Comparison of ENCODE assay signal across 8 cellular contexts in the genomic region with DNA sequence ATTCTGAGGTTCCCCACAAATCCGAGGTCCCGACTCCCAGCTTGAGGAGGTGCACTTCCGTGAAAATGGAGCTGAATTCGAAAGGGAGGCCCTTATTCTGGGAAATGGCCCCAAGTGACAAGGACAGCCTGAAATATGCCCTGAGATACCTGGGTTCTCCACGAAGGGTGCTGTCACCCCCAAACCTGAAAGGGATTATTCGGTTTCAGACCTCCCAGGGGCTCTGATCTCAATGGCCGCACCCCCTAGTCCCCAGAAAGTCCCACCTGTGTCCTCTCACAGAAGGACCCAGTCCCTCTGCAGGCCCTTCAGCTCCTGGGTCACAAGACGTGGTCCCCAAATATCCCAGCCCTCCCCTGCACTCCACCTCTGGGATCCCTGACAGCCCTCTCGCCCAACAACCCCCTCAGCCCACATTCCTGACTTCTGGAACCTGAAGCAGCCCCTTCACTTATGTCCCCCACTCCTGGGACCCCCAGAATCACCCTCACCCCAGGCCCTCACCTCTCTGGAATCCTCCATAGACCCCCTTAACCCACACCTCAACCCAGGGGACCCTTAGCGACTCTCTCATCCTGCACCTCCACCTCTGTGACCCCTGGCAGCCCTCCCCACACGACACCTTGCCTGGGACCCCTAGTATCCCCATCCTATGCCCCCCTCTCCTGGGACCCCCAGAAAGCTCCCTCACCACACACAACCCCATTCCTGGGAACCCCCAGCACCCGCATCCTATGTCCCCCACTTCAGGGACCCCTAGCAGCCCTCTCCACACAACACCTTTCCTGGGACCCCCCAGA. TPM values are rescaled to one million over a fixed set of nuclear protein-coding genes. Genes with fewer than 3 reads are reported as not detected.
DNase-seq lines count a peak whose midpoint lies in the region; ATAC-seq lines count a peak whose summit lies in the region.

No MANE protein-coding gene starts in this region.

- no peak for ATAC-seq in GM19463 (IDR thresholded peaks at IDR 0.05; ENCODE audit: unreplicated experiment)

- peak overlapping the region; percentile 96 for H3K27ac ChIP-seq in substantia nigra (ENCODE audit: low read depth, low read length, poor library complexity, severe bottlenecking)

- H3K36me3 Mint-ChIP-seq in T-helper 1 cell treated with Interleukin-12 subunit alpha and Interleukin-12 subunit beta and Interleukin-4 antibody, amounts not matched to agents 30 μg/mL and 1 μg/mL, for 36 hours (ENCODE audit: low read depth), result no peaks in the 10 kb centered on the region
- no peaks in the 10 kb centered on the region for H3K36me3 Mint-ChIP-seq in immature natural killer cell

- DNase-seq in T-helper 1 cell, result no peak
- DNase-seq in activated T-helper 9 cell treated with anti-CD3 and anti-CD28 coated beads, Interleukin-2, amount 50 U/mL, for 16 hours (ENCODE audit: low read depth), result peak; percentile 2
- DNase-seq in immature natural killer cell, result no peak
- peak in 3 of 49 donors; percentile 4 to 24 (median 20) for DNase-seq in substantia nigra (lab: John Stamatoyannopoulos, UW)
- DNase-seq in NCI-H345 treated with DMSO at 0.1 percent for 48 hours (lab: John Stamatoyannopoulos, UW; ENCODE audit: unreplicated experiment), result no peak
- DNase-seq in effector CD8-positive, alpha-beta T cell (lab: John Stamatoyannopoulos, UW), result no peak

- peak overlapping the region; percentile 79 for H3K4me3 Mint-ChIP-seq in T-helper 1 cell treated with Interleukin-12 subunit alpha and Interleukin-12 subunit beta and Interleukin-4 antibody, amounts not matched to agents 30 μg/mL and 1 μg/mL, for 36 hours
- peak overlapping the region; percentile 88 to 94 (median 90) for H3K4me3 Mint-ChIP-seq in immature natural killer cell

- peak overlapping the region; percentile 92 for H3K27ac Mint-ChIP-seq in T-helper 1 cell treated with Interleukin-12 subunit alpha and Interleukin-12 subunit beta and Interleukin-4 antibody, amounts not matched to agents 30 μg/mL and 1 μg/mL, for 36 hours
- H3K27ac Mint-ChIP-seq in immature natural killer cell, result peak overlapping the region; percentile 81 to 96 (median 92)

- H3K4me1 Mint-ChIP-seq in T-helper 1 cell treated with Interleukin-12 subunit alpha and Interleukin-12 subunit beta and Interleukin-4 antibody, amounts not matched to agents 30 μg/mL and 1 μg/mL, for 36 hours (ENCODE audit: low read depth), result peaks cover 20% of the 10 kb centered on the region
- peaks cover 12 to 18% of the 10 kb centered on the region in 2 donors for H3K4me1 Mint-ChIP-seq in immature natural killer cell

- no peaks in the 10 kb centered on the region for H3K9me3 Mint-ChIP-seq in T-helper 1 cell treated with Interleukin-12 subunit alpha and Interleukin-12 subunit beta and Interleukin-4 antibody, amounts not matched to agents 30 μg/mL and 1 μg/mL, for 36 hours
- no peaks in the 10 kb centered on the region for H3K9me3 Mint-ChIP-seq in immature natural killer cell

- H3K27me3 Mint-ChIP-seq in T-helper 1 cell treated with Interleukin-12 subunit alpha and Interleukin-12 subunit beta and Interleukin-4 antibody, amounts not matched to agents 30 μg/mL and 1 μg/mL, for 36 hours (ENCODE audit: low read depth), result peaks cover 4% of the 10 kb centered on the region
- H3K27me3 Mint-ChIP-seq in immature natural killer cell (ENCODE audit: low read depth in 3 of 3), result peaks cover 5 to 11% (median 8%) of the 10 kb centered on the region in 3 donors

RNA-seq across cellular contexts. Expression of gene SYNGR4, which starts 0.6 kb away (rescaled TPM):
- polyA plus RNA-seq in immature natural killer cell, result not detected

RNA-seq across cellular contexts. Expression of gene TMEM143, which starts 1.0 kb away (rescaled TPM):
- 1 to 10 TPM; 2.8 to 6.3 (median 3.1) TPM for polyA plus RNA-seq in immature natural killer cell

RNA-seq across cellular contexts. Expression of gene KDELR1, which starts 26.6 kb away (rescaled TPM):
- polyA plus RNA-seq in immature natural killer cell, result 10 to 100 TPM; 14.8 to 30.5 (median 20.2) TPM

RNA-seq across cellular contexts. Expression of gene GRIN2D, which starts 28.7 kb away (rescaled TPM):
- polyA plus RNA-seq in immature natural killer cell, result not detected

RNA-seq across cellular contexts. Expression of gene EMP3, which starts 39.4 kb away (rescaled TPM):
- polyA plus RNA-seq in immature natural killer cell, result 1,000 to 10,000 TPM in 2 of 3 donors, 100 to 1,000 TPM in 1; 994 to 1,311 (median 1,000) TPM
